ENCODE assay signal across 1 cellular context in the genomic region with DNA sequence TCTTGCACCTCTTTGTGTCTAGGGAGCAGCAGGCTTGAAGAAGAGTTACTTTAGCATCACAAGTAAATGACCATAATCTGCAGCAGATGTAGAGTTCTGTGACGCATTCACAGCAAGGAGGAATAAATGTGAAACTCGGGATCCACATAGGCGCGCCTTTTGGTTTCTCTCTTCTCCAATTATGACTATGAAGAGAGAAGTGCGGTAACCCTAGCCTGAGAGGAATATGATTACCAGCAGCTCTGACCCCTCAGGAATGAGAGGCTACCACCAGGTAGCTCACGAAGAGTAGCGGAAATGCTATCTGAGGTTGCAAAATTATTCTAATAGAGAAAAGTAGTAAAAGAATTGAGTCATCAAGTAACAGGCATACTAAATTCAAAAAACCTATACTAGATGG.
TF ChIP-seq lines count a peak whose summit lies in the region.

No MANE protein-coding gene starts in this region.

TF ChIP-seq in GM12878, 131 proteins besides CTCF, POLR2A, EP300 and RAD21 (continued from another document and continues in another):
- no peak for TF ChIP-seq SIX5 (IDR thresholded peaks at IDR 0.05; ENCODE audit: low read depth, low read length, severe bottlenecking)
- TF ChIP-seq SPI1 (IDR thresholded peaks at IDR 0.05; ENCODE audit: borderline replicate concordance, insufficient read depth, low read depth, low read length): no peak
- no peak for TF ChIP-seq SREBF1 (IDR thresholded peaks at IDR 0.05; ENCODE audit: low read length)
- TF ChIP-seq KAT2A (conservative IDR thresholded peaks at IDR 0.05; ENCODE audit: control insufficient read depth, low read depth, low read length): no peak
- no peak for TF ChIP-seq POU2F2 (IDR thresholded peaks at IDR 0.05; ENCODE audit: borderline replicate concordance, low read depth, low read length)
- TF ChIP-seq TBL1XR1 (IDR thresholded peaks at IDR 0.05; ENCODE audit: low read depth, low read length): no peak
- TF ChIP-seq BACH1 (IDR thresholded peaks at IDR 0.05; ENCODE audit: borderline replicate concordance): no peak
- no peak for TF ChIP-seq ZNF622 (IDR thresholded peaks at IDR 0.05)
- no peak for TF ChIP-seq ATF7 (IDR thresholded peaks at IDR 0.05; ENCODE audit: low read depth)
- TF ChIP-seq SUZ12 (IDR thresholded peaks at IDR 0.05; ENCODE audit: unreplicated experiment): no peak
- TF ChIP-seq, protein P1, sequence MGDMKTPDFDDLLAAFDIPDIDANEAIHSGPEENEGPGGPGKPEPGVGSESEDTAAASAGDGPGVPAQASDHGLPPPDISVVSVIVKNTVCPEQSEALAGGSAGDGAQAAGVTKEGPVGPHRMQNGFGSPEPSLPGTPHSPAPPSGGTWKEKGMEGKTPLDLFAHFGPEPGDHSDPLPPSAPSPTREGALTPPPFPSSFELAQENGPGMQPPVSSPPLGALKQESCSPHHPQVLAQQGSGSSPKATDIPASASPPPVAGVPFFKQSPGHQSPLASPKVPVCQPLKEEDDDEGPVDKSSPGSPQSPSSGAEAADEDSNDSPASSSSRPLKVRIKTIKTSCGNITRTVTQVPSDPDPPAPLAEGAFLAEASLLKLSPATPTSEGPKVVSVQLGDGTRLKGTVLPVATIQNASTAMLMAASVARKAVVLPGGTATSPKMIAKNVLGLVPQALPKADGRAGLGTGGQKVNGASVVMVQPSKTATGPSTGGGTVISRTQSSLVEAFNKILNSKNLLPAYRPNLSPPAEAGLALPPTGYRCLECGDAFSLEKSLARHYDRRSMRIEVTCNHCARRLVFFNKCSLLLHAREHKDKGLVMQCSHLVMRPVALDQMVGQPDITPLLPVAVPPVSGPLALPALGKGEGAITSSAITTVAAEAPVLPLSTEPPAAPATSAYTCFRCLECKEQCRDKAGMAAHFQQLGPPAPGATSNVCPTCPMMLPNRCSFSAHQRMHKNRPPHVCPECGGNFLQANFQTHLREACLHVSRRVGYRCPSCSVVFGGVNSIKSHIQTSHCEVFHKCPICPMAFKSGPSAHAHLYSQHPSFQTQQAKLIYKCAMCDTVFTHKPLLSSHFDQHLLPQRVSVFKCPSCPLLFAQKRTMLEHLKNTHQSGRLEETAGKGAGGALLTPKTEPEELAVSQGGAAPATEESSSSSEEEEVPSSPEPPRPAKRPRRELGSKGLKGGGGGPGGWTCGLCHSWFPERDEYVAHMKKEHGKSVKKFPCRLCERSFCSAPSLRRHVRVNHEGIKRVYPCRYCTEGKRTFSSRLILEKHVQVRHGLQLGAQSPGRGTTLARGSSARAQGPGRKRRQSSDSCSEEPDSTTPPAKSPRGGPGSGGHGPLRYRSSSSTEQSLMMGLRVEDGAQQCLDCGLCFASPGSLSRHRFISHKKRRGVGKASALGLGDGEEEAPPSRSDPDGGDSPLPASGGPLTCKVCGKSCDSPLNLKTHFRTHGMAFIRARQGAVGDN (IDR thresholded peaks at IDR 0.05): no peak
- TF ChIP-seq ZZZ3 (IDR thresholded peaks at IDR 0.05; ENCODE audit: control insufficient read depth, insufficient read length, low read depth): no peak
- no peak for TF ChIP-seq NFYA (IDR thresholded peaks at IDR 0.05; ENCODE audit: borderline replicate concordance, low read depth, low read length)
- TF ChIP-seq KDM1A (IDR thresholded peaks at IDR 0.05; ENCODE audit: borderline replicate concordance): no peak
- TF ChIP-seq, protein P2, sequence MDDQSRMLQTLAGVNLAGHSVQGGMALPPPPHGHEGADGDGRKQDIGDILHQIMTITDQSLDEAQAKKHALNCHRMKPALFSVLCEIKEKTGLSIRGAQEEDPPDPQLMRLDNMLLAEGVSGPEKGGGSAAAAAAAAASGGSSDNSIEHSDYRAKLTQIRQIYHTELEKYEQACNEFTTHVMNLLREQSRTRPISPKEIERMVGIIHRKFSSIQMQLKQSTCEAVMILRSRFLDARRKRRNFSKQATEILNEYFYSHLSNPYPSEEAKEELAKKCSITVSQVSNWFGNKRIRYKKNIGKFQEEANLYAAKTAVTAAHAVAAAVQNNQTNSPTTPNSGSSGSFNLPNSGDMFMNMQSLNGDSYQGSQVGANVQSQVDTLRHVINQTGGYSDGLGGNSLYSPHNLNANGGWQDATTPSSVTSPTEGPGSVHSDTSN (IDR thresholded peaks at IDR 0.05; ENCODE audit: insufficient replicate concordance, low read depth, low read length): no peak
- no peak for TF ChIP-seq TCF7 (IDR thresholded peaks at IDR 0.05; ENCODE audit: borderline replicate concordance)
- TF ChIP-seq NFIC (IDR thresholded peaks at IDR 0.05; ENCODE audit: low read depth, low read length): peak; percentile 60
- TF ChIP-seq TCF12 (IDR thresholded peaks at IDR 0.05; ENCODE audit: low read depth, low read length): no peak
- TF ChIP-seq ETV6 (conservative IDR thresholded peaks at IDR 0.05 in 1 of 2, IDR thresholded peaks at IDR 0.05 in 1 of 2; ENCODE audit: borderline replicate concordance in 1 of 2, low read depth in 1 of 2): no peak
- no peak for TF ChIP-seq ZSCAN29 (IDR thresholded peaks at IDR 0.05)
- TF ChIP-seq POLR2AphosphoS2 (IDR thresholded peaks at IDR 0.05; ENCODE audit: low read depth, low read length): no peak
- TF ChIP-seq STAT3 (IDR thresholded peaks at IDR 0.05; ENCODE audit: low read depth, low read length): no peak
- TF ChIP-seq, protein P3, sequence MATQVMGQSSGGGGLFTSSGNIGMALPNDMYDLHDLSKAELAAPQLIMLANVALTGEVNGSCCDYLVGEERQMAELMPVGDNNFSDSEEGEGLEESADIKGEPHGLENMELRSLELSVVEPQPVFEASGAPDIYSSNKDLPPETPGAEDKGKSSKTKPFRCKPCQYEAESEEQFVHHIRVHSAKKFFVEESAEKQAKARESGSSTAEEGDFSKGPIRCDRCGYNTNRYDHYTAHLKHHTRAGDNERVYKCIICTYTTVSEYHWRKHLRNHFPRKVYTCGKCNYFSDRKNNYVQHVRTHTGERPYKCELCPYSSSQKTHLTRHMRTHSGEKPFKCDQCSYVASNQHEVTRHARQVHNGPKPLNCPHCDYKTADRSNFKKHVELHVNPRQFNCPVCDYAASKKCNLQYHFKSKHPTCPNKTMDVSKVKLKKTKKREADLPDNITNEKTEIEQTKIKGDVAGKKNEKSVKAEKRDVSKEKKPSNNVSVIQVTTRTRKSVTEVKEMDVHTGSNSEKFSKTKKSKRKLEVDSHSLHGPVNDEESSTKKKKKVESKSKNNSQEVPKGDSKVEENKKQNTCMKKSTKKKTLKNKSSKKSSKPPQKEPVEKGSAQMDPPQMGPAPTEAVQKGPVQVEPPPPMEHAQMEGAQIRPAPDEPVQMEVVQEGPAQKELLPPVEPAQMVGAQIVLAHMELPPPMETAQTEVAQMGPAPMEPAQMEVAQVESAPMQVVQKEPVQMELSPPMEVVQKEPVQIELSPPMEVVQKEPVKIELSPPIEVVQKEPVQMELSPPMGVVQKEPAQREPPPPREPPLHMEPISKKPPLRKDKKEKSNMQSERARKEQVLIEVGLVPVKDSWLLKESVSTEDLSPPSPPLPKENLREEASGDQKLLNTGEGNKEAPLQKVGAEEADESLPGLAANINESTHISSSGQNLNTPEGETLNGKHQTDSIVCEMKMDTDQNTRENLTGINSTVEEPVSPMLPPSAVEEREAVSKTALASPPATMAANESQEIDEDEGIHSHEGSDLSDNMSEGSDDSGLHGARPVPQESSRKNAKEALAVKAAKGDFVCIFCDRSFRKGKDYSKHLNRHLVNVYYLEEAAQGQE (IDR thresholded peaks at IDR 0.05; ENCODE audit: low read depth, low read length): no peak
- TF ChIP-seq, protein P4, sequence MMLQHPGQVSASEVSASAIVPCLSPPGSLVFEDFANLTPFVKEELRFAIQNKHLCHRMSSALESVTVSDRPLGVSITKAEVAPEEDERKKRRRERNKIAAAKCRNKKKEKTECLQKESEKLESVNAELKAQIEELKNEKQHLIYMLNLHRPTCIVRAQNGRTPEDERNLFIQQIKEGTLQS (IDR thresholded peaks at IDR 0.05; ENCODE audit: borderline replicate concordance, extremely low read depth, low read depth, low read length): no peak
- peak; percentile 81 for TF ChIP-seq JUNB (IDR thresholded peaks at IDR 0.05)
- TF ChIP-seq, protein P5, sequence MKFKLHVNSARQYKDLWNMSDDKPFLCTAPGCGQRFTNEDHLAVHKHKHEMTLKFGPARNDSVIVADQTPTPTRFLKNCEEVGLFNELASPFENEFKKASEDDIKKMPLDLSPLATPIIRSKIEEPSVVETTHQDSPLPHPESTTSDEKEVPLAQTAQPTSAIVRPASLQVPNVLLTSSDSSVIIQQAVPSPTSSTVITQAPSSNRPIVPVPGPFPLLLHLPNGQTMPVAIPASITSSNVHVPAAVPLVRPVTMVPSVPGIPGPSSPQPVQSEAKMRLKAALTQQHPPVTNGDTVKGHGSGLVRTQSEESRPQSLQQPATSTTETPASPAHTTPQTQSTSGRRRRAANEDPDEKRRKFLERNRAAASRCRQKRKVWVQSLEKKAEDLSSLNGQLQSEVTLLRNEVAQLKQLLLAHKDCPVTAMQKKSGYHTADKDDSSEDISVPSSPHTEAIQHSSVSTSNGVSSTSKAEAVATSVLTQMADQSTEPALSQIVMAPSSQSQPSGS (IDR thresholded peaks at IDR 0.05; ENCODE audit: low read length): 0 out of 2 replicates have a peak, but pooled peaks have one; percentile 50
- TF ChIP-seq ZNF384 (IDR thresholded peaks at IDR 0.05; ENCODE audit: borderline replicate concordance, low read depth, low read length): no peak
- TF ChIP-seq GABPA (IDR thresholded peaks at IDR 0.05; ENCODE audit: low read depth): no peak
- TF ChIP-seq ZBED1 (IDR thresholded peaks at IDR 0.05; ENCODE audit: borderline replicate concordance): no peak
- TF ChIP-seq RUNX3 (IDR thresholded peaks at IDR 0.05; ENCODE audit: low read length): peak; percentile 82
- no peak for TF ChIP-seq NBN (IDR thresholded peaks at IDR 0.05)
- TF ChIP-seq, protein P6, sequence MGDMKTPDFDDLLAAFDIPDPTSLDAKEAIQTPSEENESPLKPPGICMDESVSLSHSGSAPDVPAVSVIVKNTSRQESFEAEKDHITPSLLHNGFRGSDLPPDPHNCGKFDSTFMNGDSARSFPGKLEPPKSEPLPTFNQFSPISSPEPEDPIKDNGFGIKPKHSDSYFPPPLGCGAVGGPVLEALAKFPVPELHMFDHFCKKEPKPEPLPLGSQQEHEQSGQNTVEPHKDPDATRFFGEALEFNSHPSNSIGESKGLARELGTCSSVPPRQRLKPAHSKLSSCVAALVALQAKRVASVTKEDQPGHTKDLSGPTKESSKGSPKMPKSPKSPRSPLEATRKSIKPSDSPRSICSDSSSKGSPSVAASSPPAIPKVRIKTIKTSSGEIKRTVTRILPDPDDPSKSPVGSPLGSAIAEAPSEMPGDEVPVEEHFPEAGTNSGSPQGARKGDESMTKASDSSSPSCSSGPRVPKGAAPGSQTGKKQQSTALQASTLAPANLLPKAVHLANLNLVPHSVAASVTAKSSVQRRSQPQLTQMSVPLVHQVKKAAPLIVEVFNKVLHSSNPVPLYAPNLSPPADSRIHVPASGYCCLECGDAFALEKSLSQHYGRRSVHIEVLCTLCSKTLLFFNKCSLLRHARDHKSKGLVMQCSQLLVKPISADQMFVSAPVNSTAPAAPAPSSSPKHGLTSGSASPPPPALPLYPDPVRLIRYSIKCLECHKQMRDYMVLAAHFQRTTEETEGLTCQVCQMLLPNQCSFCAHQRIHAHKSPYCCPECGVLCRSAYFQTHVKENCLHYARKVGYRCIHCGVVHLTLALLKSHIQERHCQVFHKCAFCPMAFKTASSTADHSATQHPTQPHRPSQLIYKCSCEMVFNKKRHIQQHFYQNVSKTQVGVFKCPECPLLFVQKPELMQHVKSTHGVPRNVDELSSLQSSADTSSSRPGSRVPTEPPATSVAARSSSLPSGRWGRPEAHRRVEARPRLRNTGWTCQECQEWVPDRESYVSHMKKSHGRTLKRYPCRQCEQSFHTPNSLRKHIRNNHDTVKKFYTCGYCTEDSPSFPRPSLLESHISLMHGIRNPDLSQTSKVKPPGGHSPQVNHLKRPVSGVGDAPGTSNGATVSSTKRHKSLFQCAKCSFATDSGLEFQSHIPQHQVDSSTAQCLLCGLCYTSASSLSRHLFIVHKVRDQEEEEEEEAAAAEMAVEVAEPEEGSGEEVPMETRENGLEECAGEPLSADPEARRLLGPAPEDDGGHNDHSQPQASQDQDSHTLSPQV (IDR thresholded peaks at IDR 0.05): no peak
- no peak for TF ChIP-seq HDGF (IDR thresholded peaks at IDR 0.05)
- TF ChIP-seq TAF1 (IDR thresholded peaks at IDR 0.05; ENCODE audit: borderline replicate concordance, low read depth, low read length): no peak
- TF ChIP-seq, protein P7, sequence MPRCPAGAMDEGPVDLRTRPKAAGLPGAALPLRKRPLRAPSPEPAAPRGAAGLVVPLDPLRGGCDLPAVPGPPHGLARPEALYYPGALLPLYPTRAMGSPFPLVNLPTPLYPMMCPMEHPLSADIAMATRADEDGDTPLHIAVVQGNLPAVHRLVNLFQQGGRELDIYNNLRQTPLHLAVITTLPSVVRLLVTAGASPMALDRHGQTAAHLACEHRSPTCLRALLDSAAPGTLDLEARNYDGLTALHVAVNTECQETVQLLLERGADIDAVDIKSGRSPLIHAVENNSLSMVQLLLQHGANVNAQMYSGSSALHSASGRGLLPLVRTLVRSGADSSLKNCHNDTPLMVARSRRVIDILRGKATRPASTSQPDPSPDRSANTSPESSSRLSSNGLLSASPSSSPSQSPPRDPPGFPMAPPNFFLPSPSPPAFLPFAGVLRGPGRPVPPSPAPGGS (IDR thresholded peaks at IDR 0.05; ENCODE audit: borderline replicate concordance, insufficient read depth, low read depth, low read length, poor library complexity, severe bottlenecking): no peak
- TF ChIP-seq CBX3 (IDR thresholded peaks at IDR 0.05; ENCODE audit: borderline replicate concordance, low read depth): no peak
- no peak for TF ChIP-seq HDAC2 (IDR thresholded peaks at IDR 0.05)
- no peak for TF ChIP-seq JUND (IDR thresholded peaks at IDR 0.05; ENCODE audit: low read depth, low read length)
- TF ChIP-seq TARDBP (IDR thresholded peaks at IDR 0.05; ENCODE audit: borderline replicate concordance): no peak
- TF ChIP-seq BHLHE40 (IDR thresholded peaks at IDR 0.05; ENCODE audit: borderline replicate concordance in 1 of 2, low read depth in 2 of 2, low read length in 1 of 2): no peak
- no peak for TF ChIP-seq CEBPB (IDR thresholded peaks at IDR 0.05; ENCODE audit: borderline replicate concordance in 1 of 2, low read depth in 2 of 2, low read length in 2 of 2)
- no peak for TF ChIP-seq ZNF207 (IDR thresholded peaks at IDR 0.05; ENCODE audit: borderline replicate concordance)
- TF ChIP-seq MTA3 (IDR thresholded peaks at IDR 0.05; ENCODE audit: borderline replicate concordance, low read length): no peak
- TF ChIP-seq FOS (IDR thresholded peaks at IDR 0.05; ENCODE audit: borderline replicate concordance, extremely low read depth, insufficient read length): no peak
- peak; percentile 78 for TF ChIP-seq EED (IDR thresholded peaks at IDR 0.05; ENCODE audit: low read depth)
- no peak for TF ChIP-seq DPF2 (IDR thresholded peaks at IDR 0.05)
- no peak for TF ChIP-seq YY1 (IDR thresholded peaks at IDR 0.05; ENCODE audit: low read depth, low read length)
- TF ChIP-seq, protein P8, sequence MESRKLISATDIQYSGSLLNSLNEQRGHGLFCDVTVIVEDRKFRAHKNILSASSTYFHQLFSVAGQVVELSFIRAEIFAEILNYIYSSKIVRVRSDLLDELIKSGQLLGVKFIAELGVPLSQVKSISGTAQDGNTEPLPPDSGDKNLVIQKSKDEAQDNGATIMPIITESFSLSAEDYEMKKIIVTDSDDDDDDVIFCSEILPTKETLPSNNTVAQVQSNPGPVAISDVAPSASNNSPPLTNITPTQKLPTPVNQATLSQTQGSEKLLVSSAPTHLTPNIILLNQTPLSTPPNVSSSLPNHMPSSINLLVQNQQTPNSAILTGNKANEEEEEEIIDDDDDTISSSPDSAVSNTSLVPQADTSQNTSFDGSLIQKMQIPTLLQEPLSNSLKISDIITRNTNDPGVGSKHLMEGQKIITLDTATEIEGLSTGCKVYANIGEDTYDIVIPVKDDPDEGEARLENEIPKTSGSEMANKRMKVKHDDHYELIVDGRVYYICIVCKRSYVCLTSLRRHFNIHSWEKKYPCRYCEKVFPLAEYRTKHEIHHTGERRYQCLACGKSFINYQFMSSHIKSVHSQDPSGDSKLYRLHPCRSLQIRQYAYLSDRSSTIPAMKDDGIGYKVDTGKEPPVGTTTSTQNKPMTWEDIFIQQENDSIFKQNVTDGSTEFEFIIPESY (IDR thresholded peaks at IDR 0.05): no peak
